ENCODE assay signal across 11 cellular contexts in genomic region chr20:19658137-19658536, GRCh38.
A peak's percentile ranks its signal among the peaks of the same experiment; 100 is the strongest.
DNase-seq lines count a peak whose midpoint lies in the region; ATAC-seq lines count a peak whose summit lies in the region.
"Had no signal": no experiment of that assay in that cellular context is flagged by ENCODE, and none has a peak within 500 bp of the region (broad histone marks: within the 10 kb centered on the region; RNA-seq: fewer than 3 reads in every experiment).

No MANE protein-coding gene starts in this region.

- no peaks in the 10 kb centered on the region for H3K4me1 Mint-ChIP-seq in activated CD4-positive, alpha-beta T cell treated with anti-CD3 and anti-CD28 coated beads, Interleukin-2, amount 10 ng/mL, durations not matched to agents 24 days and 14 days

- H3K4me3 Mint-ChIP-seq in activated CD4-positive, alpha-beta T cell treated with anti-CD3 and anti-CD28 coated beads, Interleukin-2, amount 10 ng/mL, durations not matched to agents 24 days and 14 days = no peak overlapping the region

- peak; percentile 83 for ATAC-seq in GM18868 (IDR thresholded peaks at IDR 0.05; ENCODE audit: unreplicated experiment)
- ATAC-seq in GM21447 (IDR thresholded peaks at IDR 0.05; ENCODE audit: unreplicated experiment) = peak; percentile 82
- peak; percentile 67 for ATAC-seq in HG03432 (IDR thresholded peaks at IDR 0.05; ENCODE audit: unreplicated experiment)

- H3K27ac Mint-ChIP-seq in activated CD4-positive, alpha-beta T cell treated with anti-CD3 and anti-CD28 coated beads, Interleukin-2, amount 10 ng/mL, durations not matched to agents 24 days and 14 days = no peak overlapping the region

- peaks cover 7% of the 10 kb centered on the region for H3K27me3 Mint-ChIP-seq in activated CD4-positive, alpha-beta T cell treated with anti-CD3 and anti-CD28 coated beads, Interleukin-2, amount 10 ng/mL, durations not matched to agents 24 days and 14 days

- intact Hi-C loops in activated CD4-positive, alpha-beta T cell treated with anti-CD3 and anti-CD28 coated beads, Interleukin-2, amount 10 ng/mL, durations not matched to agents 24 days and 14 days (cut with micrococcal nuclease) = no loop called here

- no peaks in the 10 kb centered on the region for H3K36me3 Mint-ChIP-seq in activated CD4-positive, alpha-beta T cell treated with anti-CD3 and anti-CD28 coated beads, Interleukin-2, amount 10 ng/mL, durations not matched to agents 24 days and 14 days (ENCODE audit: low read depth)

- DNase-seq in germinal center (ENCODE audit: low spot score) (peak; percentile 62), RKO (ENCODE audit: low spot score) (no peak), iPS-NIHi7 (ENCODE audit: extremely low spot score) (no peak)
- DNase-seq in stimulated activated CD4-positive, alpha-beta T cell treated with anti-CD3 and anti-CD28 coated beads, Interleukin-4, amount 100 ng/mL, for 24 hours = no peak
- no peak for DNase-seq in activated CD4-positive, alpha-beta T cell treated with anti-CD3 and anti-CD28 coated beads, Interleukin-2, amount 10 ng/mL, durations not matched to agents 24 days and 14 days
- DNase-seq: activated CD4-positive, alpha-beta T cell treated with anti-CD3 and anti-CD28 coated beads for 48 hours; NCI-H774; stimulated activated CD4-positive, alpha-beta T cell treated with anti-CD3 and anti-CD28 coated beads, Interleukin-2, amount 100 ng/mL, for 24 hours had no signal

- no peaks in the 10 kb centered on the region for H3K9me3 Mint-ChIP-seq in activated CD4-positive, alpha-beta T cell treated with anti-CD3 and anti-CD28 coated beads, Interleukin-2, amount 10 ng/mL, durations not matched to agents 24 days and 14 days
